ENCODE assay signal across 1 cellular context in the genomic region with DNA sequence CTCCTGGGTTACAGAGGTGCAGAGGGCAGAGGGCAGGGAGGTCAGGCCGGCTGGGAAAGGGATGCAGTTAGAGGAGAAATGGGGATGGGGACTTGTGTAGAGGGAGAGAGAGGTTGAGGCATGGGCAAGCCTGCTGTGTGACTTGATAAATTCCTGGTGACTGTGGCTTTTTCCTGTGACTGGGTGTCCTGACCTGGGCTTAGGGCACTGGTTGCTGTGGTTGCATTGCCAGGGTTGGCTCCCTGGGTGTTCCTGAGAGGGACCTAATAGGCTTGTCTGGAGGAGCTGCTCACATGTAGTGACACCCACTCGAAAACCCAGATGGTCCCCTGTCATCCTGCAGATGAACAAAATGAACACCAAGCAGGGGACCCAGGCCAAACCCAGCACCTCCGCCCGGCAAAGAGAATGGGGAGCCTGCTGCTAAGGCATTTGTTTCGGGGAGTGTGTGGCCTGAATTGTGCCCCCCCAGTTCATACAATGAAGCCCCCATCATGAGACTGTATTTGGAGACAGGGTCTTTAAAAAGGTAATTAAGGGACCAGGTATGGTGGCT.
TF ChIP-seq lines count a peak whose summit lies in the region.

No MANE protein-coding gene starts in this region.

TF ChIP-seq in IMR-90, 13 proteins besides CTCF, POLR2A, EP300 and RAD21 (continued from another document):
- TF ChIP-seq, protein P1, sequence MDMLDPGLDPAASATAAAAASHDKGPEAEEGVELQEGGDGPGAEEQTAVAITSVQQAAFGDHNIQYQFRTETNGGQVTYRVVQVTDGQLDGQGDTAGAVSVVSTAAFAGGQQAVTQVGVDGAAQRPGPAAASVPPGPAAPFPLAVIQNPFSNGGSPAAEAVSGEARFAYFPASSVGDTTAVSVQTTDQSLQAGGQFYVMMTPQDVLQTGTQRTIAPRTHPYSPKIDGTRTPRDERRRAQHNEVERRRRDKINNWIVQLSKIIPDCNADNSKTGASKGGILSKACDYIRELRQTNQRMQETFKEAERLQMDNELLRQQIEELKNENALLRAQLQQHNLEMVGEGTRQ (IDR thresholded peaks at IDR 0.05; ENCODE audit: low read depth, low read length), result no peak
- TF ChIP-seq FOS (IDR thresholded peaks at IDR 0.05; ENCODE audit: low read depth, low read length) (no peak), SMC3 (IDR thresholded peaks at IDR 0.05; ENCODE audit: low read depth, low read length) (no peak)
TF ChIP-seq in IMR-90: peak in this region for 0.
